ENCODE assay signal across 17 cellular contexts in genomic region chr5:147780924-147781530, GRCh38. TPM values are rescaled to one million over a fixed set of nuclear protein-coding genes. Genes with fewer than 3 reads are reported as not detected.
DNase-seq lines count a peak whose midpoint lies in the region; ATAC-seq, FAIRE-seq and TF ChIP-seq lines count a peak whose summit lies in the region.
"Had no signal": no experiment of that assay in that cellular context is flagged by ENCODE, and none has a peak within 500 bp of the region (broad histone marks: within the 10 kb centered on the region; RNA-seq: fewer than 3 reads in every experiment).

No MANE protein-coding gene starts in this region.

- no peak for TF ChIP-seq EP300 in upper lobe of left lung (IDR thresholded peaks at IDR 0.05)

- H3K23me2 ChIP-seq in H9 (ENCODE audit: insufficient read length, low read depth, low read length, poor library complexity, severe bottlenecking), result peaks cover 8% of the 10 kb centered on the region

- H3K56ac ChIP-seq in H9 (ENCODE audit: insufficient read length, low read depth, low read length), result no peak overlapping the region

- H3K79me1 ChIP-seq in H9 (ENCODE audit: insufficient read depth, low read depth, low read length, poor library complexity, severe bottlenecking), result peaks cover 2% of the 10 kb centered on the region

- no peak for TF ChIP-seq CTCF in H9 (conservative IDR thresholded peaks at IDR 0.05)
- no peak for TF ChIP-seq CTCF in mesothelial cell of epicardium (IDR thresholded peaks at IDR 0.05; ENCODE audit: unreplicated experiment)
- TF ChIP-seq CTCF in upper lobe of left lung (IDR thresholded peaks at IDR 0.05), result no peak

- H3K27me3 ChIP-seq in CD4-positive, CD25-positive, alpha-beta regulatory T cell (ENCODE audit: control insufficient read depth, insufficient read depth, low read length), result no peaks in the 10 kb centered on the region
- H3K27me3 ChIP-seq in H9 (ENCODE audit: insufficient read depth, low read length) (no peaks in the 10 kb centered on the region), upper lobe of left lung (no peaks in the 10 kb centered on the region)
- H3K27me3 ChIP-seq: pancreas had no signal

- no peaks in the 10 kb centered on the region for H3K9me3 ChIP-seq in CD4-positive, CD25-positive, alpha-beta regulatory T cell (ENCODE audit: control insufficient read depth in 2 of 2, low read length in 2 of 2)
- H3K9me3 ChIP-seq in H9 (ENCODE audit: control insufficient read depth, low read depth, low read length), result no peaks in the 10 kb centered on the region
- no peaks in the 10 kb centered on the region for H3K9me3 ChIP-seq in upper lobe of left lung
- H3K9me3 ChIP-seq: left lung, pancreas, SJSA1, thoracic aorta had no signal

- no peak for ATAC-seq in CD4-positive, CD25-positive, alpha-beta regulatory T cell (ENCODE audit: low read depth in 2 of 2)
- ATAC-seq in HG03025 (IDR thresholded peaks at IDR 0.05; ENCODE audit: low FRiP score, unreplicated experiment) (no peak), upper lobe of left lung (ENCODE audit: low FRiP score in 2 of 2) (no peak), HG03196 (IDR thresholded peaks at IDR 0.05; ENCODE audit: unreplicated experiment) (no peak)
- ATAC-seq: left lung, pancreas had no signal

- H3T11ph ChIP-seq in H9 (ENCODE audit: low read length), result no peak overlapping the region

- peak overlapping the region in 1 of 3 donors; percentile 50 for H3K27ac Mint-ChIP-seq in CD4-positive, CD25-positive, alpha-beta regulatory T cell
- peak overlapping the region; percentile 27 to 93 (median 89); a peak in 6 of 7 replicates for H3K27ac Mint-ChIP-seq in H9
- H3K27ac Mint-ChIP-seq in mesothelial cell of epicardium, result peak overlapping the region; percentile 0

- H3K9me3 Mint-ChIP-seq in CD4-positive, CD25-positive, alpha-beta regulatory T cell, result peaks cover 0 to 2% (median 0%) of the 10 kb centered on the region in 7 donors
- H3K9me3 Mint-ChIP-seq in H9, result peaks cover 11 to 12% of the 10 kb centered on the region in 2 experiments
- H3K9me3 Mint-ChIP-seq in mesothelial cell of epicardium, result peaks cover 3% of the 10 kb centered on the region

- H3K4me1 Mint-ChIP-seq in CD4-positive, CD25-positive, alpha-beta regulatory T cell, result peaks cover 5 to 25% (median 7%) of the 10 kb centered on the region in 4 donors
- H3K4me1 Mint-ChIP-seq in H9, result peaks cover 40 to 42% of the 10 kb centered on the region in 2 experiments
- H3K4me1 Mint-ChIP-seq in mesothelial cell of epicardium, result peaks cover 17% of the 10 kb centered on the region

- peaks cover 2% of the 10 kb centered on the region; the same call in 1 of the 2 replicates for H3K79me2 ChIP-seq in H9 (ENCODE audit: insufficient read depth, low read length)

- peaks cover 2% of the 10 kb centered on the region for H4K20me1 ChIP-seq in H9 (ENCODE audit: control insufficient read depth, insufficient read depth, insufficient read length)

- H3K36me3 Mint-ChIP-seq in CD4-positive, CD25-positive, alpha-beta regulatory T cell, result no peaks in the 10 kb centered on the region
- H3K36me3 Mint-ChIP-seq in H9 (ENCODE audit: insufficient read depth in 1 of 3, low read depth in 3 of 3) (peaks cover 6 to 13% (median 12%) of the 10 kb centered on the region in 3 experiments), mesothelial cell of epicardium (no peaks in the 10 kb centered on the region)

- H3K27ac ChIP-seq in CD4-positive, CD25-positive, alpha-beta regulatory T cell (ENCODE audit: insufficient read depth, low read length, poor library complexity, severe bottlenecking), result no peak overlapping the region
- H3K27ac ChIP-seq in H9 (ENCODE audit: insufficient read length, low read depth, low read length), result no peak overlapping the region
- peak overlapping the region; percentile 39 for H3K27ac ChIP-seq in angular gyrus (ENCODE audit: low read depth, low read length)
- H3K27ac ChIP-seq in upper lobe of left lung, result no peak overlapping the region
- H3K27ac ChIP-seq: left lung, pancreas, SJSA1, thoracic aorta had no signal

- H3K4me3 Mint-ChIP-seq in CD4-positive, CD25-positive, alpha-beta regulatory T cell, result peak overlapping the region in 2 of 4 donors; percentile 86 to 89
- H3K4me3 Mint-ChIP-seq in H9, result peak overlapping the region; percentile 83 to 92
- peak overlapping the region; percentile 2 for H3K4me3 Mint-ChIP-seq in mesothelial cell of epicardium

- WGBS in H9 (ENCODE audit: extremely low coverage, insufficient read length, low lambda C conversion rate), result 100% methylated on average over 1 of the region's 5 CpGs
- WGBS in upper lobe of left lung, 2 donors, result 77 to 87% methylated on average over 5 of the region's 5 CpGs

- H2AK5ac ChIP-seq in H9 (ENCODE audit: insufficient read length, low read length), result no peak overlapping the region

- H2BK120ac ChIP-seq in H9 (ENCODE audit: low read depth, low read length, poor library complexity, severe bottlenecking), result no peak overlapping the region

- H3K9ac ChIP-seq in H9 (ENCODE audit: extremely low read depth, insufficient read length, low read length), result peak overlapping the region; percentile 20

- no peak overlapping the region for H3K4ac ChIP-seq in H9 (ENCODE audit: low read depth, low read length)

- no peaks in the 10 kb centered on the region for H3K4me1 ChIP-seq in CD4-positive, CD25-positive, alpha-beta regulatory T cell (ENCODE audit: control insufficient read depth, insufficient read depth, low read length, poor library complexity, severe bottlenecking)
- H3K4me1 ChIP-seq in H9 (ENCODE audit: insufficient read depth, low read length) (no peaks in the 10 kb centered on the region), upper lobe of left lung (no peaks in the 10 kb centered on the region)
- H3K4me1 ChIP-seq: pancreas, SJSA1 had no signal

- peak overlapping the region; percentile 64 for H3K4me3 ChIP-seq in CD4-positive, CD25-positive, alpha-beta regulatory T cell (ENCODE audit: low read depth, low read length)
- H3K4me3 ChIP-seq in upper lobe of left lung, result no peak overlapping the region
- H3K4me3 ChIP-seq: pancreas, SJSA1, thoracic aorta had no signal

- no peak overlapping the region for H3K14ac ChIP-seq in H9 (ENCODE audit: insufficient read depth, low read length)

- H2AFZ ChIP-seq in H9 (ENCODE audit: low read length), result no peak overlapping the region

- H2BK12ac ChIP-seq in H9 (ENCODE audit: insufficient read length, low read depth, low read length), result no peak overlapping the region

- no peak overlapping the region for H3K18ac ChIP-seq in H9 (ENCODE audit: insufficient read length, low read depth, low read length)

- peak overlapping the region; percentile 100 for H3K4me2 ChIP-seq in H9 (ENCODE audit: insufficient read depth, insufficient read length, low read length)

- no peak overlapping the region for H3K23ac ChIP-seq in H9 (ENCODE audit: insufficient read length, low read depth, low read length)

- no peak overlapping the region for H2BK15ac ChIP-seq in H9 (ENCODE audit: low read depth, low read length)

- FAIRE-seq in GM12892 (lab: Jason Lieb, UNC), result no peak
- FAIRE-seq: HTR-8/SVneo, pancreas had no signal

- DNase-seq in CD4-positive, CD25-positive, alpha-beta regulatory T cell, result no peak
- DNase-seq in H9 (no peak), mesothelial cell of epicardium (ENCODE audit: low spot score in 2 of 2, unreplicated experiment in 2 of 2) (no peak), upper lobe of left lung (no peak), GM12892 (ENCODE audit: insufficient read length) (no peak)
- DNase-seq: central memory CD4-positive, alpha-beta T cell; left lung; NCI-H226; pancreas; stimulated activated CD4-positive, alpha-beta T cell treated with anti-CD3 and anti-CD28 coated beads, Interleukin-2, amount 100 ng/mL, for 48 hours had no signal

- no peak overlapping the region for H4K8ac ChIP-seq in H9 (replicated peaks; ENCODE audit: insufficient read length, low read depth, low read length)

- no peaks in the 10 kb centered on the region for H3K36me3 ChIP-seq in CD4-positive, CD25-positive, alpha-beta regulatory T cell (ENCODE audit: control insufficient read depth, insufficient read depth, low read length)
- no peaks in the 10 kb centered on the region for H3K36me3 ChIP-seq in upper lobe of left lung
- H3K36me3 ChIP-seq: left lung, pancreas, SJSA1, thoracic aorta had no signal

- TF ChIP-seq POLR2A in upper lobe of left lung (IDR thresholded peaks at IDR 0.05), result no peak
- TF ChIP-seq POLR2A in GM12892 (IDR thresholded peaks at IDR 0.05; ENCODE audit: low read depth, low read length), result no peak

- H2BK20ac ChIP-seq in H9 (ENCODE audit: low read depth, low read length, poor library complexity, severe bottlenecking), result no peak overlapping the region

- H2BK5ac ChIP-seq in H9 (ENCODE audit: insufficient read length, low read length), result no peak overlapping the region

- H4K5ac ChIP-seq in H9 (ENCODE audit: insufficient read length, low read depth, low read length), result no peak overlapping the region

- H3K27me3 Mint-ChIP-seq in CD4-positive, CD25-positive, alpha-beta regulatory T cell, result no peaks in the 10 kb centered on the region
- H3K27me3 Mint-ChIP-seq in H9 (ENCODE audit: low read depth) (no peaks in the 10 kb centered on the region), mesothelial cell of epicardium (ENCODE audit: low read depth) (peaks cover 6% of the 10 kb centered on the region)

- no peak overlapping the region for H4K91ac ChIP-seq in H9 (ENCODE audit: insufficient read length, low read depth, low read length)

RNA-seq across cellular contexts. Expression of gene JAKMIP2, which starts 1.5 kb away (rescaled TPM):
- total RNA-seq in CD4-positive, CD25-positive, alpha-beta regulatory T cell, result 2.9 TPM
- polyA plus RNA-seq in CD4-positive, CD25-positive, alpha-beta regulatory T cell, result 1 to 10 TPM in 3 of 4 donors, under 1 TPM in 1; 0.26 to 5.0 (median 2.2) TPM
- total RNA-seq in H9 (2021) (5.4 and 6.4 TPM in 2 replicates), mesothelial cell of epicardium (5.1 to 5.5 TPM (median 5.4 TPM) in 3 replicates), upper lobe of left lung (1 to 10 TPM in 5 of 6 donors, under 1 TPM in 1; 0.91 to 8.4 (median 6.0) TPM)
- polyA plus RNA-seq in GM12892 (2012; ENCODE audit: missing spikeins), result not detected

RNA-seq across cellular contexts. Expression of gene SPINK1, which starts 50.4 kb away (rescaled TPM):
- total RNA-seq in CD4-positive, CD25-positive, alpha-beta regulatory T cell, result not detected
- polyA plus RNA-seq in CD4-positive, CD25-positive, alpha-beta regulatory T cell, result not detected
- 2.0 and 3.1 TPM in 2 replicates for total RNA-seq in H9 (2021)
- 1.0 to 3.3 TPM (median 1.4 TPM) in 3 replicates for total RNA-seq in mesothelial cell of epicardium
- total RNA-seq in upper lobe of left lung, result 10 to 100 TPM in 2 of 6 donors, not detected in 4; 10.0 to 14.3 TPM
- not detected for polyA plus RNA-seq in GM12892 (2012; ENCODE audit: missing spikeins)
- total RNA-seq: activated CD8-positive, alpha-beta memory T cell treated with anti-CD3 and anti-CD28 coated beads for 36 hours; SJSA1 had no signal
